ENCODE assay signal across 8 cellular contexts in genomic region chr16:78503501-78504110, GRCh38.
DNase-seq lines count a peak whose midpoint lies in the region; ATAC-seq, FAIRE-seq and TF ChIP-seq lines count a peak whose summit lies in the region.

No MANE protein-coding gene starts in this region.

- no peak overlapping the region for H3K27ac ChIP-seq in H9 (ENCODE audit: insufficient read length, low read depth, low read length)

- H3K56ac ChIP-seq in H9 (ENCODE audit: insufficient read length, low read depth, low read length), result no peak overlapping the region

- no peak overlapping the region for H2BK120ac ChIP-seq in H9 (ENCODE audit: low read depth, low read length, poor library complexity, severe bottlenecking)

- H3K79me1 ChIP-seq in H9 (ENCODE audit: insufficient read depth, low read depth, low read length, poor library complexity, severe bottlenecking), result no peaks in the 10 kb centered on the region

- H2BK20ac ChIP-seq in H9 (ENCODE audit: low read depth, low read length, poor library complexity, severe bottlenecking), result no peak overlapping the region

- H3K4me3 ChIP-seq in astrocyte of the spinal cord (ENCODE audit: low read depth, low read length), result no peak overlapping the region

- H3K4me3 Mint-ChIP-seq in Calu3 (ENCODE audit: low read depth, unreplicated experiment) (no peak overlapping the region), H9 (no peak overlapping the region)

- no peaks in the 10 kb centered on the region for H3K79me2 ChIP-seq in H9 (ENCODE audit: insufficient read depth, low read length)

- DNase-seq in Calu3, result peak; percentile 53
- no peak for DNase-seq in H9
- DNase-seq in RCC 7860 (ENCODE audit: low spot score), result peak; percentile 33
- DNase-seq in astrocyte of the spinal cord (ENCODE audit: low read depth, low spot score), result peak; percentile 49
- peak; percentile 24 for DNase-seq in iris pigment epithelial cell (ENCODE audit: low read depth)
- DNase-seq in stimulated activated CD4-positive, alpha-beta T cell treated with anti-CD3 and anti-CD28 coated beads, TNF-alpha, amount 100 ng/mL, for 24 hours (ENCODE audit: low read depth in 3 of 3), result peak; percentile 2 to 34 (median 12)

- CTCF ChIA-PET in Calu3 (lab: Charles Lee), result no interaction called here

- H3K27me3 Mint-ChIP-seq in Calu3 (ENCODE audit: unreplicated experiment) (no peaks in the 10 kb centered on the region), H9 (ENCODE audit: low read depth) (no peaks in the 10 kb centered on the region; the same call in none of the 2 replicates)

- no peaks in the 10 kb centered on the region for H3K4me1 ChIP-seq in H9 (ENCODE audit: insufficient read depth, low read length)

- H3K14ac ChIP-seq in H9 (ENCODE audit: insufficient read depth, low read length), result no peak overlapping the region

- H2AFZ ChIP-seq in H9 (ENCODE audit: low read length), result no peak overlapping the region

- BruUV-seq in Calu3 (replicated peaks; lab: Mats Ljungman, UMichigan), result no TSS peak

- H4K8ac ChIP-seq in H9 (replicated peaks; ENCODE audit: insufficient read length, low read depth, low read length), result no peak overlapping the region

- no peak overlapping the region for H3K9ac ChIP-seq in H9 (ENCODE audit: extremely low read depth, insufficient read length, low read length)

- no peak overlapping the region for H4K5ac ChIP-seq in H9 (ENCODE audit: insufficient read length, low read depth, low read length)

- WGBS in H9 (ENCODE audit: extremely low coverage, insufficient read length, low lambda C conversion rate), result no CpG with 5 or more reads among the region's 4 CpGs

- no peaks in the 10 kb centered on the region for H3K9me3 ChIP-seq in H9 (ENCODE audit: control insufficient read depth, low read depth, low read length)

- TF ChIP-seq CTCF in Calu3 (IDR thresholded peaks at IDR 0.05; ENCODE audit: unreplicated experiment) (peak; percentile 68), H9 (conservative IDR thresholded peaks at IDR 0.05) (peak; percentile 90), astrocyte of the spinal cord (IDR thresholded peaks at IDR 0.05; ENCODE audit: low read depth, low read length) (peak; percentile 51)

- H3K4me2 ChIP-seq in H9 (ENCODE audit: insufficient read depth, insufficient read length, low read length), result no peak overlapping the region

- no peaks in the 10 kb centered on the region for H3K27me3 ChIP-seq in H9 (ENCODE audit: insufficient read depth, low read length)

- H3K18ac ChIP-seq in H9 (ENCODE audit: insufficient read length, low read depth, low read length), result no peak overlapping the region

- intact Hi-C loops in Calu3 (cut with micrococcal nuclease; ENCODE audit: unreplicated experiment), result loop anchor here (2.0 to 10.0 kb wide), 4 partner anchors 379 to 1964 kb away; no protein-coding TSS in a partner anchor

- H4K20me1 ChIP-seq in H9 (ENCODE audit: control insufficient read depth, insufficient read depth, insufficient read length), result no peaks in the 10 kb centered on the region

- no peak overlapping the region for H4K91ac ChIP-seq in H9 (ENCODE audit: insufficient read length, low read depth, low read length)

- H3K27ac Mint-ChIP-seq in Calu3 (ENCODE audit: unreplicated experiment) (no peak overlapping the region), H9 (no peak overlapping the region)

- peaks cover 2% of the 10 kb centered on the region for H3K9me3 Mint-ChIP-seq in Calu3 (ENCODE audit: low read depth, unreplicated experiment)
- no peaks in the 10 kb centered on the region for H3K9me3 Mint-ChIP-seq in H9

- no peak overlapping the region for H3T11ph ChIP-seq in H9 (ENCODE audit: low read length)

- H3K23ac ChIP-seq in H9 (ENCODE audit: insufficient read length, low read depth, low read length), result no peak overlapping the region

- no peaks in the 10 kb centered on the region for H3K23me2 ChIP-seq in H9 (ENCODE audit: insufficient read length, low read depth, low read length, poor library complexity, severe bottlenecking)

- no peak overlapping the region for H2BK15ac ChIP-seq in H9 (ENCODE audit: low read depth, low read length)

- no peak overlapping the region for H2BK12ac ChIP-seq in H9 (ENCODE audit: insufficient read length, low read depth, low read length)

- H2BK5ac ChIP-seq in H9 (ENCODE audit: insufficient read length, low read length), result no peak overlapping the region

- H3K36me3 Mint-ChIP-seq in Calu3 (ENCODE audit: insufficient read depth, unreplicated experiment) (no peaks in the 10 kb centered on the region), H9 (ENCODE audit: insufficient read depth in 1 of 3, low read depth in 3 of 3) (no peaks in the 10 kb centered on the region)

- H2AK5ac ChIP-seq in H9 (ENCODE audit: insufficient read length, low read length), result no peak overlapping the region

- in situ Hi-C loops in astrocyte of the spinal cord (cut with HindIII; ENCODE audit: low sequenced_read_pairs), result no loop called here

- H3K4ac ChIP-seq in H9 (ENCODE audit: low read depth, low read length), result no peak overlapping the region

- peak; percentile 12 for FAIRE-seq in RCC 7860 (lab: Jason Lieb, UNC)

- ATAC-seq in HG03280 (IDR thresholded peaks at IDR 0.05; ENCODE audit: unreplicated experiment) (no peak), GM19023 (IDR thresholded peaks at IDR 0.05; ENCODE audit: unreplicated experiment) (no peak)

- peaks cover 6% of the 10 kb centered on the region for H3K4me1 Mint-ChIP-seq in Calu3 (ENCODE audit: low read depth, unreplicated experiment)
- H3K4me1 Mint-ChIP-seq in H9, result peaks cover 20 to 33% of the 10 kb centered on the region in 2 experiments
